1 cellular context compared by ENCODE assay signal in the genomic region with DNA sequence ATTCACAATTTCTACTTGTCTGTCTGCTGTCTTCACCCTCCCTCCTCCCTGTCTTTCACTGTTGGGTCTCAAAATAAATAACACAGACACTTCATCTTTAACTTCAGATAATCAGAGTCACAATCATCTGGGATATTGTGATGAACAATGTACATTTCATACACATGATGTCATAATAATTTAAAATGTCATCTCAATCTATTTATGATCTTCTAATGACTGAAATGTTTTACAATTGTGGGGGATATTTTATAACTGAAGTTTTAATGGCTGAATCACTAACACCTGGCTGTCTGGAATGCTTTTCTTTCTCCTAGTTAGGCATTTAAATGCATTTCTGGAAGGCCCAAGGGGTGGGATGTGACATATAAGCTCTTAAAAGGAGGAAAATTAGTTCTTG.
A peak's percentile ranks its signal among the peaks of the same experiment; 100 is the strongest.
TF ChIP-seq lines count a peak whose summit lies in the region.

No MANE protein-coding gene starts in this region.

TF ChIP-seq in SK-N-SH, 30 proteins besides CTCF, POLR2A, EP300 and RAD21 (continued from another document):
- TF ChIP-seq, protein P1, sequence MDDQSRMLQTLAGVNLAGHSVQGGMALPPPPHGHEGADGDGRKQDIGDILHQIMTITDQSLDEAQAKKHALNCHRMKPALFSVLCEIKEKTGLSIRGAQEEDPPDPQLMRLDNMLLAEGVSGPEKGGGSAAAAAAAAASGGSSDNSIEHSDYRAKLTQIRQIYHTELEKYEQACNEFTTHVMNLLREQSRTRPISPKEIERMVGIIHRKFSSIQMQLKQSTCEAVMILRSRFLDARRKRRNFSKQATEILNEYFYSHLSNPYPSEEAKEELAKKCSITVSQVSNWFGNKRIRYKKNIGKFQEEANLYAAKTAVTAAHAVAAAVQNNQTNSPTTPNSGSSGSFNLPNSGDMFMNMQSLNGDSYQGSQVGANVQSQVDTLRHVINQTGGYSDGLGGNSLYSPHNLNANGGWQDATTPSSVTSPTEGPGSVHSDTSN (IDR thresholded peaks at IDR 0.05): peak; percentile 91
- TF ChIP-seq JUND (IDR thresholded peaks at IDR 0.05) (peak; percentile 82), RXRA (IDR thresholded peaks at IDR 0.05; ENCODE audit: borderline replicate concordance, low read depth) (no peak), YY1 (IDR thresholded peaks at IDR 0.05; ENCODE audit: low read depth) (no peak), CHD2 (IDR thresholded peaks at IDR 0.05; ENCODE audit: low read length, partially characterized antibody) (no peak), RFX5 (IDR thresholded peaks at IDR 0.05; ENCODE audit: low read length) (no peak)
- TF ChIP-seq, protein P2, sequence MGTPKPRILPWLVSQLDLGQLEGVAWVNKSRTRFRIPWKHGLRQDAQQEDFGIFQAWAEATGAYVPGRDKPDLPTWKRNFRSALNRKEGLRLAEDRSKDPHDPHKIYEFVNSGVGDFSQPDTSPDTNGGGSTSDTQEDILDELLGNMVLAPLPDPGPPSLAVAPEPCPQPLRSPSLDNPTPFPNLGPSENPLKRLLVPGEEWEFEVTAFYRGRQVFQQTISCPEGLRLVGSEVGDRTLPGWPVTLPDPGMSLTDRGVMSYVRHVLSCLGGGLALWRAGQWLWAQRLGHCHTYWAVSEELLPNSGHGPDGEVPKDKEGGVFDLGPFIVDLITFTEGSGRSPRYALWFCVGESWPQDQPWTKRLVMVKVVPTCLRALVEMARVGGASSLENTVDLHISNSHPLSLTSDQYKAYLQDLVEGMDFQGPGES (IDR thresholded peaks at IDR 0.05; ENCODE audit: low read depth, low read length): no peak
